ENCODE assay signal across 9 cellular contexts in genomic region chr5:88786217-88786560, GRCh38.
DNase-seq lines count a peak whose midpoint lies in the region; ATAC-seq and TF ChIP-seq lines count a peak whose summit lies in the region.
"Had no signal": no experiment of that assay in that cellular context is flagged by ENCODE, and none has a peak within 500 bp of the region (broad histone marks: within the 10 kb centered on the region; RNA-seq: fewer than 3 reads in every experiment).

No MANE protein-coding gene starts in this region.

- in situ Hi-C loops in Panc1 (cut with HindIII; ENCODE audit: low pct_unique_long_range_greater_than_20kb, low sequenced_read_pairs) = no loop called here

- H3K27me3 ChIP-seq in BLaER1 = no peaks in the 10 kb centered on the region
- H3K27me3 ChIP-seq in Panc1 (ENCODE audit: control insufficient read depth, insufficient read depth, low read length) = no peaks in the 10 kb centered on the region
- H3K27me3 ChIP-seq in ovary = no peaks in the 10 kb centered on the region
- no peaks in the 10 kb centered on the region for H3K27me3 ChIP-seq in BE2C

- TF ChIP-seq POLR2A in ovary (IDR thresholded peaks at IDR 0.05) = no peak

- no peak for TF ChIP-seq EP300 in ovary (IDR thresholded peaks at IDR 0.05)

- H3K9me3 ChIP-seq in BLaER1 (no peaks in the 10 kb centered on the region), Panc1 (ENCODE audit: control insufficient read depth, insufficient read depth, low read depth, low read length) (no peaks in the 10 kb centered on the region), ovary (no peaks in the 10 kb centered on the region), BE2C (no peaks in the 10 kb centered on the region)

- peak overlapping the region; percentile 2; the same call in 1 of the 2 replicates for H3K4me2 ChIP-seq in BLaER1

- CTCF ChIA-PET in Panc1 (lab: Charles Lee) = no interaction called here

- peaks cover 89% of the 10 kb centered on the region for H3K36me3 ChIP-seq in BLaER1
- H3K36me3 ChIP-seq in Panc1 (ENCODE audit: control insufficient read depth, insufficient read depth, low read length) = no peaks in the 10 kb centered on the region
- no peaks in the 10 kb centered on the region for H3K36me3 ChIP-seq in ovary
- no peaks in the 10 kb centered on the region for H3K36me3 ChIP-seq in BE2C

- no TSS peak for BruUV-seq in Panc1 (replicated peaks; lab: Mats Ljungman, UMichigan)

- POLR2A ChIA-PET in Panc1 (lab: Charles Lee) = no interaction called here

- intact Hi-C loops in Panc1 (cut with micrococcal nuclease; ENCODE audit: unreplicated experiment) (no loop called here), ovary (cut with DNase I) (no loop called here), head of caudate nucleus (cut with DNase I) (no loop called here)

- 1 to 6% (median 1%) methylated on average over 2 of the region's 2 CpGs for WGBS in ovary, 3 donors

- no peak overlapping the region for H3K9ac ChIP-seq in BLaER1

- TF ChIP-seq CTCF in Panc1 (IDR thresholded peaks at IDR 0.05) (no peak), ovary (IDR thresholded peaks at IDR 0.05) (no peak), BE2C (IDR thresholded peaks at IDR 0.05; ENCODE audit: low read depth, low read length) (no peak)

- H3K4me3 ChIP-seq in BLaER1 (no peak overlapping the region), Panc1 (ENCODE audit: low read depth in 2 of 2, low read length in 2 of 2) (peak overlapping the region; percentile 0 to 23; a peak in 3 of 4 replicates), ovary (no peak overlapping the region), BE2C (ENCODE audit: low read depth, low read length) (no peak overlapping the region)

- ATAC-seq in Panc1 (no peak), HG03442 (IDR thresholded peaks at IDR 0.05; ENCODE audit: unreplicated experiment) (no peak)
- no peak for ATAC-seq in activated CD4-positive, CD25-positive, alpha-beta regulatory T cell treated with anti-CD3 and anti-CD28 coated beads, Interleukin-2, amount 50 U/mL, for 24 hours

- peaks cover 27% of the 10 kb centered on the region for H3K4me1 ChIP-seq in BLaER1
- peaks cover 24% of the 10 kb centered on the region for H3K4me1 ChIP-seq in Panc1 (ENCODE audit: control insufficient read depth, insufficient read depth, low read length)
- H3K4me1 ChIP-seq in ovary (ENCODE audit: insufficient read depth) = peaks cover 2% of the 10 kb centered on the region
- H3K4me1 ChIP-seq in BE2C = no peaks in the 10 kb centered on the region

- no peak for DNase-seq in Panc1 (ENCODE audit: low read depth, low spot score)
- DNase-seq in fibroblast of peridontal ligament (ENCODE audit: extremely low read depth) = peak; percentile 87
- DNase-seq in ovary = no peak
- DNase-seq in head of caudate nucleus = no peak
- DNase-seq in BE2C = no peak
- DNase-seq: activated CD8-positive, alpha-beta memory T cell treated with anti-CD3 and anti-CD28 coated beads, Interleukin-2, amount 50 U/mL, for 4 hours had no signal

- H4K20me1 ChIP-seq in BLaER1 = peaks cover 100% of the 10 kb centered on the region

- peak overlapping the region; percentile 56 for H3K27ac ChIP-seq in BLaER1
- H3K27ac ChIP-seq in Panc1 (ENCODE audit: low read length) = peak overlapping the region; percentile 89
- peak overlapping the region; percentile 49 to 50 for H3K27ac ChIP-seq in ovary

Comparison
In these comparisons a context has a peak if more than half of its experiments do, and no peak if none do; other contexts are left out.
1. H3K4me3 ChIP-seq: peak in Panc1 (2 of 2); none in BLaER1 (single experiment), ovary (single experiment) and BE2C (single experiment).
2. Peak in every context shown above with its lines, with median percentiles within 50 percentile points of each other: H3K27ac ChIP-seq.